In genomic region chr22:41394012-41394356, GRCh38 we compare ENCODE assay signal across 16 cellular contexts. TPM values are rescaled to one million over a fixed set of nuclear protein-coding genes. Genes with fewer than 3 reads are reported as not detected.
DNase-seq lines count a peak whose midpoint lies in the region; ATAC-seq and TF ChIP-seq lines count a peak whose summit lies in the region.
"Had no signal": no experiment of that assay in that cellular context is flagged by ENCODE, and none has a peak within 500 bp of the region (broad histone marks: within the 10 kb centered on the region; RNA-seq: fewer than 3 reads in every experiment).

No MANE protein-coding gene starts in this region.

- no peaks in the 10 kb centered on the region for H3K79me2 ChIP-seq in trophoblast cell (ENCODE audit: control insufficient read depth, insufficient read depth, low read length, poor library complexity)

- H3K23ac ChIP-seq in trophoblast cell (ENCODE audit: low read length): no peak overlapping the region

- H4K12ac ChIP-seq in trophoblast cell (ENCODE audit: low read depth, low read length): no peak overlapping the region

- intact Hi-C loops in left ventricle myocardium inferior (cut with micrococcal nuclease) (no loop called here), Right ventricle myocardium superior (cut with DNase I) (no loop called here), right cardiac atrium (cut with DNase I) (no loop called here), gastrocnemius medialis (cut with DNase I; ENCODE audit: low total_unique reads) (no loop called here), aorta (cut with DNase I) (no loop called here)

- no peak for TF ChIP-seq CTCF in left ventricle myocardium inferior (IDR thresholded peaks at IDR 0.05; ENCODE audit: borderline replicate concordance)
- TF ChIP-seq CTCF in gastrocnemius medialis (IDR thresholded peaks at IDR 0.05 in 4 of 5, conservative IDR thresholded peaks at IDR 0.05 in 1 of 5): no peak

- ATAC-seq in Right ventricle myocardium superior (ENCODE audit: poor library complexity): no peak
- peak in 1 of 2 donors; percentile 17 for ATAC-seq in right cardiac atrium
- ATAC-seq in gastrocnemius medialis: peak in 1 of 2 donors; percentile 8
- ATAC-seq in aorta (ENCODE audit: low FRiP score): peak; percentile 3
- ATAC-seq: activated CD4-positive, alpha-beta T cell treated with anti-CD3 and anti-CD28 coated beads for 36 hours; naive thymus-derived CD4-positive, alpha-beta T cell had no signal

- no peak overlapping the region for H3K18ac ChIP-seq in trophoblast cell (ENCODE audit: low read length)

- H3K4me2 ChIP-seq in trophoblast cell (ENCODE audit: low read length): no peak overlapping the region

- no peak overlapping the region for H3K4ac ChIP-seq in trophoblast cell (ENCODE audit: low read depth, low read length)

- 84% methylated on average over 11 of the region's 11 CpGs for WGBS in right cardiac atrium
- WGBS in aorta, 2 donors: 87 to 88% methylated on average over 11 of the region's 11 CpGs
- no CpG with 5 or more reads among the region's 11 CpGs for WGBS in trophoblast cell (ENCODE audit: extremely low coverage, insufficient coverage, insufficient read length)

- no peak overlapping the region for H4K91ac ChIP-seq in trophoblast cell (ENCODE audit: low read depth, low read length)

- TF ChIP-seq POLR2A in gastrocnemius medialis (IDR thresholded peaks at IDR 0.05): no peak

- DNase-seq in left ventricle myocardium inferior: no peak
- no peak for DNase-seq in Right ventricle myocardium superior
- DNase-seq in right cardiac atrium: peak in 1 of 3 donors; percentile 60
- no peak for DNase-seq in gastrocnemius medialis
- no peak for DNase-seq in aorta
- DNase-seq in AG08396 (ENCODE audit: low spot score): no peak
- DNase-seq in HPDE6-E6E7 (ENCODE audit: extremely low spot score): no peak
- DNase-seq in trophoblast cell: no peak
- DNase-seq: activated CD4-positive, alpha-beta T cell treated with anti-CD3 and anti-CD28 coated beads for 36 hours; central memory CD4-positive, alpha-beta T cell; effector CD4-positive, alpha-beta T cell; EL; naive thymus-derived CD4-positive, alpha-beta T cell; NCI-H1436; NCI-H524; stimulated activated CD8-positive, alpha-beta memory T cell treated with anti-CD3 and anti-CD28 coated beads, Interleukin-4, amount 100 ng/mL, for 48 hours had no signal

- H2BK12ac ChIP-seq in trophoblast cell (ENCODE audit: low read length): no peak overlapping the region

- H2BK5ac ChIP-seq in trophoblast cell (ENCODE audit: low read depth, low read length, poor library complexity): no peak overlapping the region

- H3K9ac ChIP-seq in trophoblast cell (ENCODE audit: low read length): no peak overlapping the region

- H3K4me1 ChIP-seq in left ventricle myocardium inferior (peaks cover 26% of the 10 kb centered on the region), right cardiac atrium (ENCODE audit: control insufficient read depth, insufficient read depth, low read length) (no peaks in the 10 kb centered on the region), gastrocnemius medialis (peaks cover 0 to 4% of the 10 kb centered on the region in 2 donors), aorta (ENCODE audit: control insufficient read depth in 1 of 2, insufficient read depth in 2 of 2, low read length in 2 of 2) (no peaks in the 10 kb centered on the region), trophoblast cell (ENCODE audit: control insufficient read depth in 1 of 2, insufficient read depth in 2 of 2, low read length in 2 of 2) (no peaks in the 10 kb centered on the region)

- H3K27me3 ChIP-seq in left ventricle myocardium inferior (ENCODE audit: low read depth) (no peaks in the 10 kb centered on the region), right cardiac atrium (ENCODE audit: control insufficient read depth, insufficient read depth) (no peaks in the 10 kb centered on the region), gastrocnemius medialis (no peaks in the 10 kb centered on the region), aorta (ENCODE audit: control insufficient read depth in 1 of 2, insufficient read depth in 2 of 2, low read length in 1 of 2) (no peaks in the 10 kb centered on the region), trophoblast cell (ENCODE audit: insufficient read depth, low read length) (no peaks in the 10 kb centered on the region)

- H3K36me3 ChIP-seq in left ventricle myocardium inferior: peaks cover 86% of the 10 kb centered on the region
- peaks cover 7 to 77% of the 10 kb centered on the region in 2 donors for H3K36me3 ChIP-seq in gastrocnemius medialis
- H3K36me3 ChIP-seq in aorta (ENCODE audit: control insufficient read depth in 1 of 2, insufficient read depth in 2 of 2, low read length in 1 of 2): peaks cover 3 to 11% of the 10 kb centered on the region in 2 donors
- peaks cover 11 to 19% of the 10 kb centered on the region in 2 experiments for H3K36me3 ChIP-seq in trophoblast cell (ENCODE audit: control insufficient read depth in 1 of 2, insufficient read depth in 2 of 2, low read length in 2 of 2)

- H3K14ac ChIP-seq in trophoblast cell (ENCODE audit: low read length): no peak overlapping the region

- no peak overlapping the region for H2AK5ac ChIP-seq in trophoblast cell (ENCODE audit: low read length)

- H3K4me3 ChIP-seq in left ventricle myocardium inferior: no peak overlapping the region
- H3K4me3 ChIP-seq in right cardiac atrium (ENCODE audit: low read length): no peak overlapping the region
- no peak overlapping the region for H3K4me3 ChIP-seq in gastrocnemius medialis
- no peak overlapping the region for H3K4me3 ChIP-seq in aorta (ENCODE audit: low read length in 2 of 2)
- H3K4me3 ChIP-seq in trophoblast cell (ENCODE audit: low read depth, low read length): no peak overlapping the region

- H3K27ac ChIP-seq in left ventricle myocardium inferior (replicated peaks) (peak overlapping the region; percentile 58), right cardiac atrium (ENCODE audit: low read length) (peak overlapping the region; percentile 82), gastrocnemius medialis (peak overlapping the region; percentile 25 to 70 (median 49)), aorta (ENCODE audit: low read depth in 1 of 2, low read length in 2 of 2) (peak overlapping the region in 1 of 2 donors; percentile 58), trophoblast cell (ENCODE audit: low read depth, low read length) (no peak overlapping the region)

- no peaks in the 10 kb centered on the region for H3K79me1 ChIP-seq in trophoblast cell (ENCODE audit: low read length)

- no peak overlapping the region for H2BK120ac ChIP-seq in trophoblast cell (ENCODE audit: insufficient read depth, low read length, poor library complexity)

- H3K9me3 ChIP-seq in left ventricle myocardium inferior (replicated peaks) (no peaks in the 10 kb centered on the region), right cardiac atrium (ENCODE audit: control insufficient read depth, low read length) (no peaks in the 10 kb centered on the region), gastrocnemius medialis (no peaks in the 10 kb centered on the region), aorta (ENCODE audit: control insufficient read depth, low read length) (no peaks in the 10 kb centered on the region), trophoblast cell (ENCODE audit: insufficient read depth, low read depth, low read length) (no peaks in the 10 kb centered on the region)

- H2AFZ ChIP-seq in trophoblast cell (ENCODE audit: insufficient read depth, low read length, poor library complexity): no peak overlapping the region

- H4K8ac ChIP-seq in trophoblast cell (ENCODE audit: low read depth, low read length): no peak overlapping the region

- in situ Hi-C loops in gastrocnemius medialis (cut with MboI; ENCODE audit: low sequenced_read_pairs in 4 of 4): no loop called here

RNA-seq across cellular contexts. Expression of gene TEF, which starts 12.2 kb away (rescaled TPM):
- 20.1 TPM for total RNA-seq in left ventricle myocardium inferior
- 20.7 TPM for total RNA-seq in Right ventricle myocardium superior
- 10 to 100 TPM; 12.4 to 27.5 (median 22.6) TPM for total RNA-seq in right cardiac atrium
- 22.1 TPM for polyA plus RNA-seq in right cardiac atrium
- 10 to 100 TPM; 15.6 to 39.8 (median 19.5) TPM for total RNA-seq in gastrocnemius medialis
- 10 to 100 TPM in 1 of 2 donors, 1 to 10 TPM in 1; 8.6 to 23.3 TPM for total RNA-seq in aorta
- 10 to 100 TPM in 1 of 2 donors, 1 to 10 TPM in 1; 9.0 to 19.4 TPM for polyA plus RNA-seq in aorta
- polyA plus RNA-seq in trophoblast cell (2013): 4.0 and 4.4 TPM in 2 replicates

RNA-seq across cellular contexts. Expression of gene TOB2, which starts 52.6 kb away (rescaled TPM):
- 63.6 TPM for total RNA-seq in left ventricle myocardium inferior
- total RNA-seq in Right ventricle myocardium superior: 62.6 TPM
- total RNA-seq in right cardiac atrium: 10 to 100 TPM; 52.3 to 72.7 (median 69.4) TPM
- 39.4 TPM for polyA plus RNA-seq in right cardiac atrium
- 10 to 100 TPM; 48.1 to 93.6 (median 65.7) TPM for total RNA-seq in gastrocnemius medialis
- total RNA-seq in aorta: 10 to 100 TPM; 47.7 to 55.9 TPM
- polyA plus RNA-seq in aorta: 10 to 100 TPM; 12.9 to 15.5 TPM
- 30.8 and 31.2 TPM in 2 replicates for polyA plus RNA-seq in trophoblast cell (2013)
